In the genomic region with DNA sequence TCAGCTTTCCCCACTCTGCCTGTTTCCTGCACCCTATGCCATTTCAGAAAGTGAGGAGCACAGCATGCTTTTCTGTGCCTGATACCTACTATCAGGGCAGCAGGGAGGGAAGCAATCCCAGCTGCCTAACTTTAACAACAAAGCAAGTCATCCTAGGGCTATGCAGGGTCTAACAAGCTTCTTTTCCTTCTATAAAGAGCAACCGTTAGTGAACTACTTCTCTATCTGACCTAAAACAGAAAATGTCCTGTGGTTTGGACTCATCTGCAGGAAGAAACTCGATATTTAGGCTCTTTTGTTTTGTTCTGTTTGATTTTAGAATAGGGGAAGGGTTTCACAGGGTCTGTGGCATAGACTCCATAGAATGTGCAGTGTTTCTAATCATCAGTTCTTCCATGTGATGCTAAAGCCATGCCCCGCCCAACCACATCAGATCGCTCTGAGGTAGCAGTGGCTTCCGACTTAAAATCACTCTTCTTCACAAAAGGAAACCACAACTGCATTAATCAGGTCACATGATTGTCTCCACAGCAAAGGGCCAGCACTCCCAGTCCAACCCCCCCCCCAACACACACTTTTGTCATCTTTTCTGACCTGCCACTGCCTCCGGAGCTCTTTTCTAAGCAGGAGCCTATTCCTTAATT, we compare ENCODE assay signal across 12 cellular contexts.
DNase-seq lines count a peak whose midpoint lies in the region; ATAC-seq and TF ChIP-seq lines count a peak whose summit lies in the region.
"Had no signal": no experiment of that assay in that cellular context is flagged by ENCODE, and none has a peak within 500 bp of the region (broad histone marks: within the 10 kb centered on the region; RNA-seq: fewer than 3 reads in every experiment).

No MANE protein-coding gene starts in this region.

- ATAC-seq in GM18502 (IDR thresholded peaks at IDR 0.05; ENCODE audit: poor library complexity, unreplicated experiment) (peak; percentile 79), GM21529 (IDR thresholded peaks at IDR 0.05; ENCODE audit: unreplicated experiment) (peak; percentile 85), left colon (no peak)
- ATAC-seq: upper lobe of right lung had no signal

- no peak overlapping the region for H2AFZ ChIP-seq in Loucy (ENCODE audit: low read length)

- TF ChIP-seq CTCF in Loucy (conservative IDR thresholded peaks at IDR 0.05; ENCODE audit: low read length) = no peak

- no peaks in the 10 kb centered on the region for H3K79me2 ChIP-seq in Loucy (ENCODE audit: insufficient read depth, low read length)

- no peak overlapping the region for H3K9ac ChIP-seq in Loucy (ENCODE audit: low read depth, low read length, poor library complexity, severe bottlenecking)

- no peaks in the 10 kb centered on the region for H3F3A ChIP-seq in Loucy (ENCODE audit: low read depth)

- intact Hi-C loops in left colon (cut with DNase I, micrococcal nuclease) = no loop called here

- DNase-seq in foreskin melanocyte (peak; percentile 95), AML-193 (lab: John Stamatoyannopoulos, UW) (no peak), HPDE6-E6E7 (ENCODE audit: extremely low spot score) (no peak), left colon (no peak)
- no peak for DNase-seq in stimulated activated naive CD4-positive, alpha-beta T cell treated with Interleukin-2 at 50 U/mL for 16 hours (lab: John Stamatoyannopoulos, UW)
- DNase-seq: activated T-cell treated with anti-CD3 and anti-CD28 coated beads, Interleukin-2, amount 50 U/mL, for 24 hours; NCI-H1694 treated with DMSO at 0.1 percent for 48 hours; Peyer's patch; upper lobe of right lung had no signal

- no peaks in the 10 kb centered on the region for H3K36me3 ChIP-seq in Loucy (ENCODE audit: insufficient read depth, low read length)
- H3K36me3 ChIP-seq: Peyer's patch, upper lobe of right lung had no signal

- H3K9me3 ChIP-seq in Loucy (ENCODE audit: insufficient read depth, low read depth, low read length) = no peaks in the 10 kb centered on the region
- H3K9me3 ChIP-seq: Peyer's patch, upper lobe of right lung had no signal

- peak overlapping the region; percentile 47 for H3K4me2 ChIP-seq in Loucy (ENCODE audit: low read depth, low read length, poor library complexity, severe bottlenecking)

- H3K4me3 ChIP-seq in Loucy (ENCODE audit: low read length, poor library complexity, severe bottlenecking) = no peak overlapping the region
- H3K4me3 ChIP-seq: Peyer's patch, upper lobe of right lung had no signal

- H3K9me2 ChIP-seq in Loucy (replicated peaks; ENCODE audit: low read depth, low read length) = no peaks in the 10 kb centered on the region

- no peaks in the 10 kb centered on the region for H4K20me1 ChIP-seq in Loucy (ENCODE audit: insufficient read depth, low read length, poor library complexity, severe bottlenecking)

- H3K4me1 ChIP-seq in Loucy (ENCODE audit: insufficient read depth, low read length, poor library complexity, severe bottlenecking) = peaks cover 15% of the 10 kb centered on the region
- H3K4me1 ChIP-seq: Peyer's patch, upper lobe of right lung had no signal

- peaks cover 90% of the 10 kb centered on the region for H3K27me3 ChIP-seq in Loucy (ENCODE audit: insufficient read depth, low read length, poor library complexity, severe bottlenecking)
- H3K27me3 ChIP-seq: Peyer's patch had no signal
